10 cellular contexts compared by ENCODE assay signal in the genomic region with DNA sequence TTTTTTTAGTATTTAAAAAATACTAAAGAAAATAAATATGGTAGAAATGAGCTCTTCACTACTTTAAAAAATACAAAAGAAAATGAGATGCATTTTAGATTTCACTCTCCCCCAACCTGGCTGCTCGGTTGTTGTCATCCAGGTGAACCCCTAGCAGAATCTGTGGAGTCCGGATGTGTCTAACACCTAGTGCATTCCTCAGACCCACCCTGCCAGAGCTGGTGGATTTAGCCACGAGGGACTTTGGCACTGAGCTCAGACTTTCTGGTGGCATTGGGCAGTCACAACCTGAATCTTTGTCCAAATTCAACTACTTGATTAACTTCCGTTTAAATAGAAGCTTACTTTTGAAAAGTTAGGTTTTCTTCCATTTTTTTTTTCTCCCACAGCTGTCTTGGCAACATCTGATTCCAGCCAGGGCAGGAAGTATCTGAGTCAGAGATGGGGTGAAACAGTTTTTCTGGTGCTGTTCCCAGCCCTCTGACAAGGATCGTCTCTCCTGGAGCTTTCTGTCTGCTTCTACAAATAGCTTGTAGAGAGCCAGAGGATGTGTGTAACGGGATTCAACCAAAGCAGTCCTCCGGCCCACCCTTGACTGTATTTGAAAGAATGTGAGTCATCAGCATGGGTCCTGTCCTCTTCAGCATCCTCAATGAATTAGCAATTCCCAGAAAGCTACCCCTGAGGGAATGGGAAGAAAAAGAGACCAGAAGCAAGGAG.
DNase-seq lines count a peak whose midpoint lies in the region; ATAC-seq and TF ChIP-seq lines count a peak whose summit lies in the region.
"Had no signal": no experiment of that assay in that cellular context is flagged by ENCODE, and none has a peak within 500 bp of the region (broad histone marks: within the 10 kb centered on the region; RNA-seq: fewer than 3 reads in every experiment).

No MANE protein-coding gene starts in this region.

- 33% methylated on average over 7 of the region's 7 CpGs for WGBS in smooth muscle cell (ENCODE audit: low lambda C conversion rate)

- H3K27ac ChIP-seq in smooth muscle cell (ENCODE audit: low read depth), result peak overlapping the region; percentile 47

- TF ChIP-seq CTCF in brain (conservative IDR thresholded peaks at IDR 0.05) (no peak), smooth muscle cell (IDR thresholded peaks at IDR 0.05; ENCODE audit: borderline replicate concordance, insufficient read depth, poor library complexity, severe bottlenecking) (no peak)

- peak; percentile 67 for DNase-seq in H4 (ENCODE audit: low spot score)
- DNase-seq in iris pigment epithelial cell (ENCODE audit: low read depth), result peak; percentile 18
- DNase-seq in smooth muscle cell (lab: John Stamatoyannopoulos, UW; ENCODE audit: unreplicated experiment), result no peak
- DNase-seq in activated CD8-positive, alpha-beta T cell treated with anti-CD3 and anti-CD28 coated beads, Interleukin-2, amount 10 ng/mL, durations not matched to agents 7 days and 5 days, result no peak
- no peak for DNase-seq in stimulated activated naive CD8-positive, alpha-beta T cell treated with anti-CD3 and anti-CD28 coated beads, Interleukin-15, Interleukin-2, amounts not matched to agents 100 U/mL and 50 U/mL, for 24 hours
- no peak for DNase-seq in stimulated activated naive CD4-positive, alpha-beta T cell treated with Interleukin-2 at 50 U/mL for 16 hours (lab: John Stamatoyannopoulos, UW)
- DNase-seq: stimulated activated naive CD4-positive, alpha-beta T cell had no signal

- peak overlapping the region in 3 of 5 experiments; percentile 80 to 95 (median 80) for H3K27ac Mint-ChIP-seq in brain
- H3K27ac Mint-ChIP-seq in activated CD8-positive, alpha-beta T cell treated with anti-CD3 and anti-CD28 coated beads, Interleukin-2, amount 10 ng/mL, durations not matched to agents 7 days and 5 days, result no peak overlapping the region
- H3K27ac Mint-ChIP-seq: T-helper 1 cell treated with Interleukin-12 subunit alpha and Interleukin-12 subunit beta and Interleukin-4 antibody, amounts not matched to agents 30 μg/mL and 1 μg/mL, for 36 hours had no signal

- H3K4me3 Mint-ChIP-seq in brain, result peak overlapping the region in 2 of 5 experiments; percentile 21 to 27
- H3K4me3 Mint-ChIP-seq in activated CD8-positive, alpha-beta T cell treated with anti-CD3 and anti-CD28 coated beads, Interleukin-2, amount 10 ng/mL, durations not matched to agents 7 days and 5 days, result no peak overlapping the region
- H3K4me3 Mint-ChIP-seq: T-helper 1 cell treated with Interleukin-12 subunit alpha and Interleukin-12 subunit beta and Interleukin-4 antibody, amounts not matched to agents 30 μg/mL and 1 μg/mL, for 36 hours had no signal

- peak overlapping the region; percentile 10 for H3K4me2 ChIP-seq in smooth muscle cell

- peaks cover 11% of the 10 kb centered on the region for H3K27me3 Mint-ChIP-seq in brain
- peaks cover 8% of the 10 kb centered on the region for H3K27me3 Mint-ChIP-seq in activated CD8-positive, alpha-beta T cell treated with anti-CD3 and anti-CD28 coated beads, Interleukin-2, amount 10 ng/mL, durations not matched to agents 7 days and 5 days (ENCODE audit: low read depth)

- no peaks in the 10 kb centered on the region for H3K9me3 ChIP-seq in smooth muscle cell (replicated peaks; ENCODE audit: low read depth)

- peaks cover 11% of the 10 kb centered on the region for H3K4me1 Mint-ChIP-seq in brain
- H3K4me1 Mint-ChIP-seq in activated CD8-positive, alpha-beta T cell treated with anti-CD3 and anti-CD28 coated beads, Interleukin-2, amount 10 ng/mL, durations not matched to agents 7 days and 5 days (ENCODE audit: low read depth), result peaks cover 10% of the 10 kb centered on the region

- H4K20me1 ChIP-seq in smooth muscle cell (ENCODE audit: low read depth), result no peaks in the 10 kb centered on the region

- ATAC-seq in GM19351 (IDR thresholded peaks at IDR 0.05; ENCODE audit: unreplicated experiment), result no peak
- ATAC-seq in activated CD8-positive, alpha-beta T cell treated with anti-CD3 and anti-CD28 coated beads, Interleukin-2, amount 10 ng/mL, durations not matched to agents 7 days and 5 days, result no peak
- ATAC-seq in stimulated activated naive CD8-positive, alpha-beta T cell treated with anti-CD3 and anti-CD28 coated beads, Interleukin-15, Interleukin-2, amounts not matched to agents 100 U/mL and 50 U/mL, for 24 hours, result no peak

- H3K36me3 Mint-ChIP-seq in brain, result no peaks in the 10 kb centered on the region
- no peaks in the 10 kb centered on the region for H3K36me3 Mint-ChIP-seq in activated CD8-positive, alpha-beta T cell treated with anti-CD3 and anti-CD28 coated beads, Interleukin-2, amount 10 ng/mL, durations not matched to agents 7 days and 5 days (ENCODE audit: low read depth)

- H3K27me3 ChIP-seq in smooth muscle cell (ENCODE audit: low read depth), result peaks cover 18% of the 10 kb centered on the region

- H3K36me3 ChIP-seq in smooth muscle cell (ENCODE audit: low read depth), result no peaks in the 10 kb centered on the region

- H3K9ac ChIP-seq in smooth muscle cell (ENCODE audit: low read depth), result no peak overlapping the region

- POLR2A ChIA-PET in activated CD8-positive, alpha-beta T cell treated with anti-CD3 and anti-CD28 coated beads, Interleukin-2, amount 10 ng/mL, durations not matched to agents 7 days and 5 days (lab: Charles Lee), result no interaction called here

- H3K4me1 ChIP-seq in smooth muscle cell (ENCODE audit: low read depth), result no peaks in the 10 kb centered on the region

- no peaks in the 10 kb centered on the region for H3K79me2 ChIP-seq in smooth muscle cell (ENCODE audit: low read depth)

- no peak overlapping the region for H3K4me3 ChIP-seq in smooth muscle cell

- peaks cover 4% of the 10 kb centered on the region for H3F3A ChIP-seq in smooth muscle cell (ENCODE audit: low read depth)

- CTCF ChIA-PET in activated CD8-positive, alpha-beta T cell treated with anti-CD3 and anti-CD28 coated beads, Interleukin-2, amount 10 ng/mL, durations not matched to agents 7 days and 5 days (lab: Charles Lee), result no interaction called here

- peaks cover 0 to 5% (median 0%) of the 10 kb centered on the region in 5 experiments for H3K9me3 Mint-ChIP-seq in brain
- H3K9me3 Mint-ChIP-seq in activated CD8-positive, alpha-beta T cell treated with anti-CD3 and anti-CD28 coated beads, Interleukin-2, amount 10 ng/mL, durations not matched to agents 7 days and 5 days (ENCODE audit: insufficient read depth), result no peaks in the 10 kb centered on the region
- H3K9me3 Mint-ChIP-seq: T-helper 1 cell treated with Interleukin-12 subunit alpha and Interleukin-12 subunit beta and Interleukin-4 antibody, amounts not matched to agents 30 μg/mL and 1 μg/mL, for 36 hours had no signal

- no peak overlapping the region for H2AFZ ChIP-seq in smooth muscle cell (ENCODE audit: low read depth)

Comparison
In these comparisons a context has a peak if more than half of its experiments do, and no peak if none do; other contexts are left out.
1. DNase-seq: peak in H4 (single experiment) and iris pigment epithelial cell (single experiment); none in smooth muscle cell (single experiment), activated CD8-positive, alpha-beta T cell treated with anti-CD3 and anti-CD28 coated beads, Interleukin-2, amount 10 ng/mL, durations not matched to agents 7 days and 5 days (single experiment), stimulated activated naive CD8-positive, alpha-beta T cell treated with anti-CD3 and anti-CD28 coated beads, Interleukin-15, Interleukin-2, amounts not matched to agents 100 U/mL and 50 U/mL, for 24 hours (single experiment) and stimulated activated naive CD4-positive, alpha-beta T cell treated with Interleukin-2 at 50 U/mL for 16 hours (single experiment).